In the genomic region with DNA sequence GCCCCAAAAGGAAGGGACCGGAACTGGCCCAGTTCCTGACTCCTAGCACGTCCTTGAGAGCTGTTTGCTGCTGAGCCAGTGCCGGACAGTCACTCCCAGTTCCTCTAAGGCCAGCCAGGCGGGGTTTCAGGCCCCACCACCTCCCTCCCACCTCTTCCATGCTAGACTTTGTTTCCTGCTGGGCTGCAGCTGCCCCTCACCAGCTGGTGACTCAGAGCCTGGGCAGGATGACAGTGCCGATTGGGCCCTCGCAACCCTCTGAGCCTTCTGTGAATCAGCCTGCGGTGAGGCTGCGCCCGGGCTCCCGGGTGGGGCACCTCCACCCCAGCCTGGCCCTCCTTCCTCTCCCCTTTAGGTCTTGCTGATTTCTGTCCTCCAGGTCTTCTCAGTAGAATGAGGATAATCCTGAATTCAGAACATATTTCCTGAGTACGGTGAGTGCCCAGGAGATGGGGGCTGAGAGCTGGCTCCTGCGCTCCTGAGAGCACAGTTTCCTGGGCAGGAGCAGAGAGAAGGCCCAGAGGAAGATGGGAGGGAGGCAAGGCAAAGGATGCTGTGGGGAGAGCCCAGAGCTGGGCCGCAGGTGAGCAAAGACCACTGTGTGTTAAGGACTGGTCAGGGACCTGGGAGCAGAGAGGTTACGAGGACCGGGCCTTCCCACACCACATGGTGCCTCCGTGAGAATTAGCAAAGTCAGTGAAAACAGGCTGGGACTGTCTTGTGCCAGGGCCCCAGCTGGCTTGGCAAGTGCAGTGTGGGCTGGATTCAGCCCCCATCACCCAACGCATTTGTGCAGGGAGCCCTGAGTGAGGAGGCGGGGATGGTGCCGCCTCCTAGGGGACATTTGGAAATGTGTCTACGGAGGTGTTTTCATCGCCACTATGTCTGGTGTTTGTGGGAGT, we compare ENCODE assay signal across 1 cellular context.
A peak's percentile ranks its signal among the peaks of the same experiment; 100 is the strongest.
TF ChIP-seq lines count a peak whose summit lies in the region.

No MANE protein-coding gene starts in this region.

TF ChIP-seq in HEK293, 187 proteins besides CTCF, POLR2A, EP300 and RAD21 (continued from another document and continues in another):
- TF ChIP-seq PRDM2 (tag by site-specific recombination; IDR thresholded peaks at IDR 0.05; ENCODE audit: borderline replicate concordance) (no peak), ZNF394 (tag by site-specific recombination; IDR thresholded peaks at IDR 0.05; ENCODE audit: borderline replicate concordance) (no peak), SALL2 (tag by site-specific recombination; IDR thresholded peaks at IDR 0.05; ENCODE audit: borderline replicate concordance) (no peak), ZNF335 (tag by site-specific recombination; conservative IDR thresholded peaks at IDR 0.05) (no peak), ZNF658 (tag by site-specific recombination; IDR thresholded peaks at IDR 0.05) (no peak), PRDM6 (tag by site-specific recombination; IDR thresholded peaks at IDR 0.05) (no peak), OVOL3 (tag by site-specific recombination; IDR thresholded peaks at IDR 0.05) (no peak), ZBTB17 (tag by site-specific recombination; IDR thresholded peaks at IDR 0.05) (peak; percentile 28; the same call in 1 of the 2 replicates), ZNF2 (tag by site-specific recombination; IDR thresholded peaks at IDR 0.05) (no peak), ZFP37 (tag by site-specific recombination; IDR thresholded peaks at IDR 0.05) (no peak), ZNF26 (tag by site-specific recombination; IDR thresholded peaks at IDR 0.05) (no peak), ZNF221 (tag by site-specific recombination; IDR thresholded peaks at IDR 0.05; ENCODE audit: borderline replicate concordance) (no peak), ZFP69B (tag by site-specific recombination; IDR thresholded peaks at IDR 0.05) (peak; percentile 97), ZNF830 (tag by site-specific recombination; IDR thresholded peaks at IDR 0.05; ENCODE audit: low read depth) (no peak), KLF9 (tag by site-specific recombination; IDR thresholded peaks at IDR 0.05; ENCODE audit: low read depth) (no peak), ZBTB20 (tag by site-specific recombination; IDR thresholded peaks at IDR 0.05) (peak; percentile 69; the same call in 1 of the 2 replicates), ZNF302 (tag by site-specific recombination; IDR thresholded peaks at IDR 0.05; ENCODE audit: low read depth) (no peak), KLF17 (tag by site-specific recombination; IDR thresholded peaks at IDR 0.05) (peak; percentile 76), ZNF600 (tag by site-specific recombination; IDR thresholded peaks at IDR 0.05) (peak; percentile 44; the same call in 1 of the 2 replicates), ZNF423 (tag by site-specific recombination; IDR thresholded peaks at IDR 0.05) (no peak), ZNF660 (tag by site-specific recombination; IDR thresholded peaks at IDR 0.05) (0 out of 2 replicates have a peak, but pooled peaks have one; percentile 59), ZIC2 (tag by site-specific recombination; IDR thresholded peaks at IDR 0.05) (peak; percentile 86), SP7 (tag by site-specific recombination; IDR thresholded peaks at IDR 0.05) (0 out of 2 replicates have a peak, but pooled peaks have one; percentile 48), KLF8 (tag by site-specific recombination; IDR thresholded peaks at IDR 0.05) (no peak)
- TF ChIP-seq, protein P1, sequence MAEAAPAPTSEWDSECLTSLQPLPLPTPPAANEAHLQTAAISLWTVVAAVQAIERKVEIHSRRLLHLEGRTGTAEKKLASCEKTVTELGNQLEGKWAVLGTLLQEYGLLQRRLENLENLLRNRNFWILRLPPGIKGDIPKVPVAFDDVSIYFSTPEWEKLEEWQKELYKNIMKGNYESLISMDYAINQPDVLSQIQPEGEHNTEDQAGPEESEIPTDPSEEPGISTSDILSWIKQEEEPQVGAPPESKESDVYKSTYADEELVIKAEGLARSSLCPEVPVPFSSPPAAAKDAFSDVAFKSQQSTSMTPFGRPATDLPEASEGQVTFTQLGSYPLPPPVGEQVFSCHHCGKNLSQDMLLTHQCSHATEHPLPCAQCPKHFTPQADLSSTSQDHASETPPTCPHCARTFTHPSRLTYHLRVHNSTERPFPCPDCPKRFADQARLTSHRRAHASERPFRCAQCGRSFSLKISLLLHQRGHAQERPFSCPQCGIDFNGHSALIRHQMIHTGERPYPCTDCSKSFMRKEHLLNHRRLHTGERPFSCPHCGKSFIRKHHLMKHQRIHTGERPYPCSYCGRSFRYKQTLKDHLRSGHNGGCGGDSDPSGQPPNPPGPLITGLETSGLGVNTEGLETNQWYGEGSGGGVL (tag by site-specific recombination; IDR thresholded peaks at IDR 0.05), result peak; percentile 39; the same call in 1 of the 2 replicates
- TF ChIP-seq, protein P2, sequence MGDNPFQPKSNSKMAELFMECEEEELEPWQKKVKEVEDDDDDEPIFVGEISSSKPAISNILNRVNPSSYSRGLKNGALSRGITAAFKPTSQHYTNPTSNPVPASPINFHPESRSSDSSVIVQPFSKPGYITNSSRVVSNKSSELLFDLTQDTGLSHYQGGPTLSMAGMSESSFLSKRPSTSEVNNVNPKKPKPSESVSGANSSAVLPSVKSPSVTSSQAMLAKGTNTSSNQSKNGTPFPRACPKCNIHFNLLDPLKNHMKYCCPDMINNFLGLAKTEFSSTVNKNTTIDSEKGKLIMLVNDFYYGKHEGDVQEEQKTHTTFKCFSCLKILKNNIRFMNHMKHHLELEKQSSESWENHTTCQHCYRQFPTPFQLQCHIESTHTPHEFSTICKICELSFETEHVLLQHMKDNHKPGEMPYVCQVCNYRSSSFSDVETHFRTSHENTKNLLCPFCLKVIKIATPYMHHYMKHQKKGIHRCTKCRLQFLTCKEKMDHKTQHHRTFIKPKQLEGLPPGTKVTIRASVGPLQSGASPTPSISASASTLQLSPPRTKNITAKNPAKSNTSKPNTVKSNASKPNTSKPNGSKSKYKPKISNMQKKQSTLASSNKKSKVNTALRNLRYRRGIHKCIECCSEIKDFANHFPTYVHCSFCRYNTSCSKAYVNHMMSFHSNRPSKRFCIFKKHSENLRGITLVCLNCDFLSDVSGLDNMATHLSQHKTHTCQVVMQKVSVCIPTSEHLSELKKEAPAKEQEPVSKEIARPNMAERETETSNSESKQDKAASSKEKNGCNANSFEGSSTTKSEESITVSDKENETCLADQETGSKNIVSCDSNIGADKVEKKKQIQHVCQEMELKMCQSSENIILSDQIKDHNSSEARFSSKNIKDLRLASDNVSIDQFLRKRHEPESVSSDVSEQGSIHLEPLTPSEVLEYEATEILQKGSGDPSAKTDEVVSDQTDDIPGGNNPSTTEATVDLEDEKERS (tag by site-specific recombination; IDR thresholded peaks at IDR 0.05), result no peak
- TF ChIP-seq, protein P3, sequence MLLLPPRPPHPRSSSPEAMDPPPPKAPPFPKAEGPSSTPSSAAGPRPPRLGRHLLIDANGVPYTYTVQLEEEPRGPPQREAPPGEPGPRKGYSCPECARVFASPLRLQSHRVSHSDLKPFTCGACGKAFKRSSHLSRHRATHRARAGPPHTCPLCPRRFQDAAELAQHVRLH (tag by site-specific recombination; IDR thresholded peaks at IDR 0.05), result no peak
- TF ChIP-seq, protein P4, sequence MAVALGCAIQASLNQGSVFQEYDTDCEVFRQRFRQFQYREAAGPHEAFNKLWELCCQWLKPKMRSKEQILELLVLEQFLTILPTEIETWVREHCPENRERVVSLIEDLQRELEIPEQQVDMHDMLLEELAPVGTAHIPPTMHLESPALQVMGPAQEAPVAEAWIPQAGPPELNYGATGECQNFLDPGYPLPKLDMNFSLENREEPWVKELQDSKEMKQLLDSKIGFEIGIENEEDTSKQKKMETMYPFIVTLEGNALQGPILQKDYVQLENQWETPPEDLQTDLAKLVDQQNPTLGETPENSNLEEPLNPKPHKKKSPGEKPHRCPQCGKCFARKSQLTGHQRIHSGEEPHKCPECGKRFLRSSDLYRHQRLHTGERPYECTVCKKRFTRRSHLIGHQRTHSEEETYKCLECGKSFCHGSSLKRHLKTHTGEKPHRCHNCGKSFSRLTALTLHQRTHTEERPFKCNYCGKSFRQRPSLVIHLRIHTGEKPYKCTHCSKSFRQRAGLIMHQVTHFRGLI (tag by site-specific recombination; IDR thresholded peaks at IDR 0.05), result 0 out of 2 replicates have a peak, but pooled peaks have one; percentile 48
- TF ChIP-seq, protein P5, sequence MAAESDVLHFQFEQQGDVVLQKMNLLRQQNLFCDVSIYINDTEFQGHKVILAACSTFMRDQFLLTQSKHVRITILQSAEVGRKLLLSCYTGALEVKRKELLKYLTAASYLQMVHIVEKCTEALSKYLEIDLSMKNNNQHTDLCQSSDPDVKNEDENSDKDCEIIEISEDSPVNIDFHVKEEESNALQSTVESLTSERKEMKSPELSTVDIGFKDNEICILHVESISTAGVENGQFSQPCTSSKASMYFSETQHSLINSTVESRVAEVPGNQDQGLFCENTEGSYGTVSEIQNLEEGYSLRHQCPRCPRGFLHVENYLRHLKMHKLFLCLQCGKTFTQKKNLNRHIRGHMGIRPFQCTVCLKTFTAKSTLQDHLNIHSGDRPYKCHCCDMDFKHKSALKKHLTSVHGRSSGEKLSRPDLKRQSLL (tag by site-specific recombination; IDR thresholded peaks at IDR 0.05), result no peak
